Comparison of ENCODE assay signal across 8 cellular contexts in genomic region chr1:230797376-230798186, GRCh38. TPM values are rescaled to one million over a fixed set of nuclear protein-coding genes. Genes with fewer than 3 reads are reported as not detected.
DNase-seq lines count a peak whose midpoint lies in the region; ATAC-seq and TF ChIP-seq lines count a peak whose summit lies in the region.

No MANE protein-coding gene starts in this region.

- peak; percentile 19 to 30 for DNase-seq in AML-193 (lab: John Stamatoyannopoulos, UW)
- DNase-seq in H9: peak; percentile 72
- peak; percentile 43 to 49 for DNase-seq in PC-9
- peak; percentile 8 for DNase-seq in epithelial cell of prostate (ENCODE audit: low read depth, low spot score)
- DNase-seq in mucosa of descending colon: peak in 2 of 3 donors; percentile 34 to 44

- H3F3A ChIP-seq in PC-9 (ENCODE audit: insufficient read depth, low read depth): no peaks in the 10 kb centered on the region

- H3K4me1 ChIP-seq in H9 (ENCODE audit: insufficient read depth, low read length) (no peaks in the 10 kb centered on the region), PC-9 (replicated peaks; ENCODE audit: insufficient read depth) (no peaks in the 10 kb centered on the region), mucosa of descending colon (ENCODE audit: low read depth) (no peaks in the 10 kb centered on the region)

- H3K79me1 ChIP-seq in H9 (ENCODE audit: insufficient read depth, low read depth, low read length, poor library complexity, severe bottlenecking): no peaks in the 10 kb centered on the region

- no peaks in the 10 kb centered on the region for H3K9me3 ChIP-seq in H9 (ENCODE audit: control insufficient read depth, low read depth, low read length)
- no peaks in the 10 kb centered on the region for H3K9me3 ChIP-seq in PC-9 (ENCODE audit: insufficient read depth, low read depth)
- no peaks in the 10 kb centered on the region for H3K9me3 ChIP-seq in mucosa of descending colon

- H3K27me3 Mint-ChIP-seq in H9 (ENCODE audit: low read depth): peaks cover 63% of the 10 kb centered on the region

- no peak overlapping the region for H3K27ac Mint-ChIP-seq in H9

- POLR2A ChIA-PET in PC-9 (lab: Charles Lee; ENCODE audit: unreplicated experiment): no interaction called here

- no CpG with 5 or more reads among the region's 18 CpGs for WGBS in H9 (ENCODE audit: extremely low coverage, insufficient read length, low lambda C conversion rate)

- no peaks in the 10 kb centered on the region for H3K9me3 Mint-ChIP-seq in H9

- no peak overlapping the region for H2AK5ac ChIP-seq in H9 (ENCODE audit: insufficient read length, low read length)

- no peak overlapping the region for H2BK15ac ChIP-seq in H9 (ENCODE audit: low read depth, low read length)

- no peaks in the 10 kb centered on the region; the same call in 1 of the 2 replicates for H3K27me3 ChIP-seq in H9 (ENCODE audit: insufficient read depth, low read length)
- H3K27me3 ChIP-seq in PC-9 (ENCODE audit: insufficient read depth, low read depth): no peaks in the 10 kb centered on the region

- no peak overlapping the region for H3K14ac ChIP-seq in H9 (ENCODE audit: insufficient read depth, low read length)

- H3K9me2 ChIP-seq in PC-9 (ENCODE audit: insufficient read depth): no peaks in the 10 kb centered on the region

- peak; percentile 70 for ATAC-seq in mucosa of descending colon
- ATAC-seq in HG02840 (IDR thresholded peaks at IDR 0.05; ENCODE audit: low FRiP score, unreplicated experiment): no peak
- ATAC-seq in GM21360 (IDR thresholded peaks at IDR 0.05; ENCODE audit: unreplicated experiment): no peak
- no peak for ATAC-seq in GM18520 (IDR thresholded peaks at IDR 0.05; ENCODE audit: unreplicated experiment)

- H4K20me1 ChIP-seq in H9 (ENCODE audit: control insufficient read depth, insufficient read depth, insufficient read length): no peaks in the 10 kb centered on the region
- H4K20me1 ChIP-seq in PC-9 (ENCODE audit: insufficient read depth): no peaks in the 10 kb centered on the region

- H2BK5ac ChIP-seq in H9 (ENCODE audit: insufficient read length, low read length): no peak overlapping the region

- H3K4me3 ChIP-seq in PC-9: no peak overlapping the region
- no peak overlapping the region for H3K4me3 ChIP-seq in mucosa of descending colon

- H2BK12ac ChIP-seq in H9 (ENCODE audit: insufficient read length, low read depth, low read length): no peak overlapping the region

- H3K4me2 ChIP-seq in H9 (ENCODE audit: insufficient read depth, insufficient read length, low read length) (no peak overlapping the region), PC-9 (no peak overlapping the region)

- H3K27ac ChIP-seq in H9 (ENCODE audit: insufficient read length, low read depth, low read length) (no peak overlapping the region), PC-9 (no peak overlapping the region), epithelial cell of prostate (no peak overlapping the region)

- H3K18ac ChIP-seq in H9 (ENCODE audit: insufficient read length, low read depth, low read length): no peak overlapping the region

- TF ChIP-seq CTCF in H9 (conservative IDR thresholded peaks at IDR 0.05) (peak; percentile 76), PC-9 (conservative IDR thresholded peaks at IDR 0.05) (peak; percentile 76), mucosa of descending colon (IDR thresholded peaks at IDR 0.05) (no peak)

- H3K36me3 ChIP-seq in PC-9 (ENCODE audit: low read depth) (no peaks in the 10 kb centered on the region), mucosa of descending colon (ENCODE audit: low read depth) (no peaks in the 10 kb centered on the region)

- intact Hi-C loops in PC-9 (cut with micrococcal nuclease; ENCODE audit: unreplicated experiment) (loop anchor here (1.0 to 5.0 kb wide), 4 partner anchors 120 to 805 kb away; partner anchors contain the start of gene ARV1), mucosa of descending colon (cut with DNase I, micrococcal nuclease) (loop anchor here in 1 of 2 donors (5.0 to 10.0 kb wide), 2 partner anchors 120 to 407 kb away; no protein-coding TSS in a partner anchor)

- H3K56ac ChIP-seq in H9 (ENCODE audit: insufficient read length, low read depth, low read length): no peak overlapping the region

- no peak overlapping the region for H2BK20ac ChIP-seq in H9 (ENCODE audit: low read depth, low read length, poor library complexity, severe bottlenecking)

- CTCF ChIA-PET in PC-9 (lab: Charles Lee): no interaction called here

- H3K23ac ChIP-seq in H9 (ENCODE audit: insufficient read length, low read depth, low read length): no peak overlapping the region

- no peaks in the 10 kb centered on the region for H3K36me3 Mint-ChIP-seq in H9 (ENCODE audit: insufficient read depth in 1 of 3, low read depth in 3 of 3)

- H2BK120ac ChIP-seq in H9 (ENCODE audit: low read depth, low read length, poor library complexity, severe bottlenecking): no peak overlapping the region

- no peak overlapping the region for H3K4ac ChIP-seq in H9 (ENCODE audit: low read depth, low read length)

- no TSS peak for BruUV-seq in PC-9 (replicated peaks; lab: Mats Ljungman, UMichigan)

- H3K4me1 Mint-ChIP-seq in H9: peaks cover 0 to 2% of the 10 kb centered on the region in 2 experiments; a peak in 2 of 4 replicates

- H4K8ac ChIP-seq in H9 (replicated peaks; ENCODE audit: insufficient read length, low read depth, low read length): no peak overlapping the region

- H3K79me2 ChIP-seq in H9 (ENCODE audit: insufficient read depth, low read length) (no peaks in the 10 kb centered on the region), PC-9 (ENCODE audit: low read depth) (no peaks in the 10 kb centered on the region)

- H2AFZ ChIP-seq in H9 (ENCODE audit: low read length) (no peak overlapping the region), PC-9 (no peak overlapping the region)

- H3T11ph ChIP-seq in H9 (ENCODE audit: low read length): no peak overlapping the region

- H3K23me2 ChIP-seq in H9 (ENCODE audit: insufficient read length, low read depth, low read length, poor library complexity, severe bottlenecking): no peaks in the 10 kb centered on the region

- no peak overlapping the region for H4K5ac ChIP-seq in H9 (ENCODE audit: insufficient read length, low read depth, low read length)

- no peak overlapping the region for H4K91ac ChIP-seq in H9 (ENCODE audit: insufficient read length, low read depth, low read length)

- no peak overlapping the region for H3K4me3 Mint-ChIP-seq in H9

- no peak overlapping the region for H3K9ac ChIP-seq in H9 (ENCODE audit: extremely low read depth, insufficient read length, low read length)

RNA-seq across cellular contexts. Expression of gene CAPN9, which starts 50.4 kb away (rescaled TPM):
- total RNA-seq in H9 (2021) (0.22 TPM in 1 of 2 replicates, not detected in the other), PC-9 (2021) (not detected in 2 replicates), mucosa of descending colon (10 to 100 TPM; 11.4 to 30.8 (median 28.8) TPM)

Comparison
In these comparisons a context has a peak if more than half of its experiments do, and no peak if none do; other contexts are left out.
1. DNase-seq: peak in every context shown above with its lines; median percentile 72 in H9; 46 in PC-9; 39 in mucosa of descending colon; 24 in AML-193; 8 in epithelial cell of prostate.